In the genomic region with DNA sequence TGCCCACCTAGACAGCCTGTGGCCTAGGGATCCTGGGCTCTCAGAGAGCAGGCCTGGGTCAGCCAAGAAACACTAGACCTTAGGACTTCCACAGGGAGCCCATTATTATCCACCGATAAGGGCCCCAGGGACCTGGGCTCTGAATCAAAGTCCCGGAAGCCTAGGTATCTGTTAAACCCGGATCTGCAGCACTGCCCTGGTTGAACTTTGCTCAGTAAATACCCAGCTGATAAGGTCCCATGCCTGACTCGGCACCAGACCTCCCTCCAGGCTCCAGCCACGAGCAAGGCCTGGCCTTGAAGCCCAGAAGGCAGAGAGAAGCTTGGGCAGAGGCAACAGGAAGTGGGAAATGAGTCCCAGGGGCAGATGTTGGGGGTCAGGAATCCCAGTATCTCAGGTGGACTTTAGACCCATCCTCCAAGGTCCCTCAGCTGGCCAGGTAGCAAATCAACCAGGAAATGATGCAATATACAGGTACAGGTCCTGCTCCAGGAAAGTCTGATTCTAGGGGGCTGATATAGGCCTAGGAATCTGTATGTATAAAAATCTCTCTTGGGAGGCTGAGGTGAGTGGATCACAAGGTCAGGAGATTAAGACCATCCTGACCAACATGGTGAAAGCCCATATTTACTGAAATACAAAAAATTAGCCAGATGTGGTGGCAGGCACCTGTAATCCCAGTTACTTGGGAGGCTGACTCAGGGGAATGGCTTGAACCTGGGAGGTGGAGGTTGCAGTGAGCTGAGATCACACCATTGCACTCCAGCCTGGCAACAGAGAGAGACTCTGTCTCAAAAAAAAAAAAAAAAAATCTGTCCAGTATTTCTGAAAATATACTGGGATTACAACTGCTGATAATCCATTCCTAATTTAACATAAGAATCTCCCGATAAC, we compare ENCODE assay signal across 1 cellular context.
TF ChIP-seq lines count a peak whose summit lies in the region.

No MANE protein-coding gene starts in this region.

TF ChIP-seq in GM12878, 131 proteins besides CTCF, POLR2A, EP300 and RAD21:
- peak; percentile 39; the same call in 1 of the 2 replicates for TF ChIP-seq POLR2AphosphoS2 (IDR thresholded peaks at IDR 0.05; ENCODE audit: low read depth, low read length)
- TF ChIP-seq IKZF2 (IDR thresholded peaks at IDR 0.05), result no peak
